ENCODE assay signal across 21 cellular contexts in genomic region chr21:41378849-41379248, GRCh38. TPM values are rescaled to one million over a fixed set of nuclear protein-coding genes. Genes with fewer than 3 reads are reported as not detected.
DNase-seq lines count a peak whose midpoint lies in the region; ATAC-seq and TF ChIP-seq lines count a peak whose summit lies in the region.
"Had no signal": no experiment of that assay in that cellular context is flagged by ENCODE, and none has a peak within 500 bp of the region (broad histone marks: within the 10 kb centered on the region; RNA-seq: fewer than 3 reads in every experiment).

No MANE protein-coding gene starts in this region.

- H3K4me3 Mint-ChIP-seq in MCF 10A (ENCODE audit: unreplicated experiment), result no peak overlapping the region
- H3K4me3 Mint-ChIP-seq: CD8-positive, alpha-beta T cell had no signal

- no peaks in the 10 kb centered on the region for H3K27me3 ChIP-seq in brain microvascular endothelial cell (replicated peaks)
- H3K27me3 ChIP-seq: BLaER1 treated with 17β-estradiol and CSF1 and Interleukin-3, amounts not matched to agents 10 nM and 100 nM; MG63 had no signal

- H3K4me1 Mint-ChIP-seq in MCF 10A (ENCODE audit: insufficient read depth, unreplicated experiment), result no peaks in the 10 kb centered on the region

- ATAC-seq in mucosa of descending colon, result peak; percentile 42
- no peak for ATAC-seq in GM18517 (IDR thresholded peaks at IDR 0.05; ENCODE audit: unreplicated experiment)
- no peak for ATAC-seq in HG02763 (IDR thresholded peaks at IDR 0.05; ENCODE audit: unreplicated experiment)
- no peak for ATAC-seq in GM19395 (IDR thresholded peaks at IDR 0.05; ENCODE audit: unreplicated experiment)
- ATAC-seq: CD8-positive, alpha-beta T cell had no signal

- no peaks in the 10 kb centered on the region for H3K9me3 Mint-ChIP-seq in MCF 10A (ENCODE audit: unreplicated experiment)
- H3K9me3 Mint-ChIP-seq: CD8-positive, alpha-beta T cell had no signal

- POLR2A ChIA-PET in MCF 10A (lab: Yijun Ruan, JAX), result no interaction called here

- H3K9me3 ChIP-seq in mucosa of descending colon, result no peaks in the 10 kb centered on the region
- H3K9me3 ChIP-seq: A549, MG63, SK-N-SH had no signal

- H3K27ac ChIP-seq in brain microvascular endothelial cell, result no peak overlapping the region
- H3K27ac ChIP-seq: A549; BLaER1 treated with 17β-estradiol and CSF1 and Interleukin-3, amounts not matched to agents 10 nM and 100 nM had no signal

- H3K4me1 ChIP-seq in mucosa of descending colon (ENCODE audit: low read depth), result no peaks in the 10 kb centered on the region
- H3K4me1 ChIP-seq: A549 had no signal

- no peaks in the 10 kb centered on the region for H3K36me3 Mint-ChIP-seq in MCF 10A (ENCODE audit: insufficient read depth, unreplicated experiment)

- in situ Hi-C loops in brain microvascular endothelial cell (cut with HindIII; ENCODE audit: low pct_ligation_motif_present, low sequenced_read_pairs), result no loop called here

- no peak for DNase-seq in AG09309 (ENCODE audit: low read depth)
- DNase-seq in brain microvascular endothelial cell, result no peak
- peak in 1 of 3 donors; percentile 30 for DNase-seq in mucosa of descending colon
- DNase-seq in MCF 10A (ENCODE audit: unreplicated experiment), result no peak
- DNase-seq: Calu3; CD8-positive, alpha-beta T cell; KBM-7; MG63; NCI-H1092; NCI-H1436 treated with DMSO at 0.1 percent for 48 hours; NCI-H2081 treated with DMSO at 0.1 percent for 48 hours; OCI-M1; SHP77 treated with DMSO at 0.1 percent for 48 hours; SK-N-SH; T-helper 1 cell had no signal

- H3K36me3 ChIP-seq in brain microvascular endothelial cell (replicated peaks) (no peaks in the 10 kb centered on the region), mucosa of descending colon (ENCODE audit: low read depth) (no peaks in the 10 kb centered on the region)
- H3K36me3 ChIP-seq: MG63 had no signal

- H3K4me3 ChIP-seq in AG09309 (ENCODE audit: control insufficient read depth, low read depth, low read length) (no peak overlapping the region), brain microvascular endothelial cell (ENCODE audit: low read depth, low read length) (no peak overlapping the region), mucosa of descending colon (no peak overlapping the region)
- H3K4me3 ChIP-seq: A549; BLaER1 treated with 17β-estradiol and CSF1 and Interleukin-3, amounts not matched to agents 10 nM and 100 nM; MG63 had no signal

- no TSS peak for BruUV-seq in MCF 10A (replicated peaks; lab: Mats Ljungman, UMichigan)

- CTCF ChIA-PET in MCF 10A (lab: Yijun Ruan, JAX), result no interaction called here

- no peaks in the 10 kb centered on the region for H3K27me3 Mint-ChIP-seq in MCF 10A (ENCODE audit: insufficient read depth, unreplicated experiment)

- H3K27ac Mint-ChIP-seq in MCF 10A (ENCODE audit: low read depth, unreplicated experiment), result no peak overlapping the region
- H3K27ac Mint-ChIP-seq: CD8-positive, alpha-beta T cell had no signal

- intact Hi-C loops in mucosa of descending colon (cut with DNase I, micrococcal nuclease), result no loop called here
- intact Hi-C loops in MCF 10A (cut with micrococcal nuclease), result no loop called here

- TF ChIP-seq CTCF in AG09309 (IDR thresholded peaks at IDR 0.05; ENCODE audit: control insufficient read depth, insufficient read depth, low read depth, low read length, missing control alignments), result peak; percentile 4
- TF ChIP-seq CTCF in LNCAP (IDR thresholded peaks at IDR 0.05), result 0 out of 2 replicates have a peak, but pooled peaks have one; percentile 14
- TF ChIP-seq CTCF in brain microvascular endothelial cell (IDR thresholded peaks at IDR 0.05; ENCODE audit: low read depth, low read length, missing control alignments), result peak; percentile 5
- TF ChIP-seq CTCF in mucosa of descending colon (IDR thresholded peaks at IDR 0.05), result no peak
- TF ChIP-seq CTCF in MCF 10A (IDR thresholded peaks at IDR 0.05; ENCODE audit: unreplicated experiment), result no peak

RNA-seq across cellular contexts. Expression of gene MX2, which starts 17.0 kb away (rescaled TPM):
- total RNA-seq in mucosa of descending colon, result 1 to 10 TPM; 2.5 to 9.2 (median 6.3) TPM
- not detected in 2 replicates for total RNA-seq in MCF 10A (2022)

RNA-seq across cellular contexts. Expression of gene MX1, which starts 47.2 kb away (rescaled TPM):
- total RNA-seq in mucosa of descending colon, result 10 to 100 TPM; 30.7 to 78.5 (median 31.2) TPM
- total RNA-seq in MCF 10A (2022), result 1.8 and 2.4 TPM in 2 replicates

Comparison
In these comparisons a context has a peak if more than half of its experiments do, and no peak if none do; other contexts are left out.
1. CTCF ChIP-seq: peak in AG09309 (single experiment), LNCAP (single experiment) and brain microvascular endothelial cell (single experiment); none in mucosa of descending colon (single experiment) and MCF 10A (single experiment).